ENCODE assay signal across 18 cellular contexts in the genomic region with DNA sequence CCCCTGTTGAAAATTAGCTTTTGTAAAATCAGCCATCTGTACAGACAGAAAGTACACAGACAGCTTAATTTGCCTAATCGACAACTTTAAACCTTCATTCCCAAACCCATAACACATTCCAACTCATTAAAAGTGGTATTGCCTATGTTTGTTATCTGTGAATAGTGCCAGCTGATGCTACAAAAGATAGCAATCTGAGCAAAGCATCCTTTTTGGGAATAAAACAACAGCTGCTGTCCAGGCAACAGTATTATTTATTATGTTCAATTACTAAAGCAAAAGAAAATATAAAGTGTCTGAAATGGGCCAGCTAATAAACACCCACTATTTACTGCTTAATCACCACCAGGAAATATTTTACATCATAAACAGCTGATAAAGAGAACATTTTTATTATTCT.
DNase-seq lines count a peak whose midpoint lies in the region; TF ChIP-seq lines count a peak whose summit lies in the region.
"Had no signal": no experiment of that assay in that cellular context is flagged by ENCODE, and none has a peak within 500 bp of the region (broad histone marks: within the 10 kb centered on the region; RNA-seq: fewer than 3 reads in every experiment).

No MANE protein-coding gene starts in this region.

- no peak for TF ChIP-seq CTCF in adrenal gland (IDR thresholded peaks at IDR 0.05)

- no peak for TF ChIP-seq POLR2A in adrenal gland (IDR thresholded peaks at IDR 0.05)

- H3K9me3 ChIP-seq in adrenal gland (replicated peaks in 1 of 3) = no peaks in the 10 kb centered on the region
- H3K9me3 ChIP-seq: A549, Caco-2 had no signal

- H3K27me3 ChIP-seq in adrenal gland = no peaks in the 10 kb centered on the region

- H3K27ac ChIP-seq in adrenal gland = no peak overlapping the region
- H3K27ac ChIP-seq: 22Rv1, A549, C4-2B, HL-60 had no signal

- H3K4me1 ChIP-seq in adrenal gland (replicated peaks in 1 of 2) = no peaks in the 10 kb centered on the region

- peak; percentile 31 for DNase-seq in DMS 273 (lab: John Stamatoyannopoulos, UW; ENCODE audit: unreplicated experiment)
- DNase-seq in DMS 273 treated with DMSO at 0.1 percent for 48 hours (lab: John Stamatoyannopoulos, UW) = no peak
- peak; percentile 39 for DNase-seq in LHCN-M2 (ENCODE audit: low read depth)
- DNase-seq in dermis microvascular lymphatic vessel endothelial cell (ENCODE audit: low read depth in 2 of 2) = peak; percentile 73 to 81
- peak; percentile 18 to 80 for DNase-seq in lung microvascular endothelial cell (ENCODE audit: low read depth in 2 of 2)
- no peak for DNase-seq in NCI-H187 (lab: John Stamatoyannopoulos, UW)
- DNase-seq in NAMALWA (ENCODE audit: low spot score) = no peak
- DNase-seq in adrenal gland = no peak
- DNase-seq: AML-193; Caco-2; CD4-positive, alpha-beta T cell; DND-41; H9; IMR-90 had no signal

- intact Hi-C loops in adrenal gland (cut with DNase I) = no loop called here

- H3K36me3 ChIP-seq in adrenal gland (replicated peaks in 1 of 2) = no peaks in the 10 kb centered on the region

- H3K4me3 ChIP-seq in adrenal gland = no peak overlapping the region
- H3K4me3 ChIP-seq: A549 had no signal

- WGBS in adrenal gland, 4 donors = 81 to 94% (median 87%) methylated on average over 1 of the region's 1 CpG

Comparison
In these comparisons a context has a peak if more than half of its experiments do, and no peak if none do; other contexts are left out.
1. DNase-seq: peak in DMS 273 (single experiment), LHCN-M2 (single experiment), dermis microvascular lymphatic vessel endothelial cell (2 of 2) and lung microvascular endothelial cell (2 of 2); none in DMS 273 treated with DMSO at 0.1 percent for 48 hours (single experiment), NCI-H187 (0 of 2), NAMALWA (single experiment) and adrenal gland (0 of 7).